ENCODE assay signal across 9 cellular contexts in the genomic region with DNA sequence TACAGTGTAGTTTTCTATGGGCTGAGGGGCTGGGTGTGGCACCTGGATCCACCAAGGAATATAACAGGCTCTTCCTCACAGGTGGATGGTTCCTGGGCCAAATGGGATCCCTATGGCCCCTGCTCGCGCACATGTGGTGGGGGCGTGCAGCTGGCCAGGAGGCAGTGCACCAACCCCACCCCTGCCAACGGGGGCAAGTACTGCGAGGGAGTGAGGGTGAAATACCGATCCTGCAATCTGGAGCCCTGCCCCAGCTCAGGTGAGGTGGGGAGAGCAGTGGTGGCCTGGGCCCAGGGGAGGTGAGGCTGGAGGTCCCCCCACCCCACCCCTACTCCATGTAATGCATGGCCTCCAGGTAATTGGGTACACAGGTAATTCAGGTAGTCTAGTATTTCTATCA. TPM values are rescaled to one million over a fixed set of nuclear protein-coding genes. Genes with fewer than 3 reads are reported as not detected.
"Had no signal": no experiment of that assay in that cellular context is flagged by ENCODE, and none has a peak within 500 bp of the region (broad histone marks: within the 10 kb centered on the region; RNA-seq: fewer than 3 reads in every experiment).

No MANE protein-coding gene starts in this region.

- DNase-seq: H9, HCEC 1CT, KBM-7 had no signal

- FAIRE-seq: H1, HepG2 had no signal

- H3K9me3 Mint-ChIP-seq: GM23338, H9, IgD-negative memory B cell had no signal

- H3K4me1 Mint-ChIP-seq: GM23338, H9, IgD-negative memory B cell had no signal

- H3K4me3 Mint-ChIP-seq: GM23338, H9, IgD-negative memory B cell had no signal

- H3K27ac Mint-ChIP-seq: GM23338, H9, IgD-negative memory B cell had no signal

- ATAC-seq: GM23338, HepG2 had no signal

- H3K36me3 Mint-ChIP-seq: IgD-negative memory B cell had no signal

- H3K27ac ChIP-seq: HL-60 had no signal

- H3K4me3 ChIP-seq: GM23338 had no signal

RNA-seq across cellular contexts. Expression of a gene that starts 40.8 kb away (rescaled TPM):
- total RNA-seq: HepG2, HT1080 had no signal
